ENCODE assay signal across 21 cellular contexts in the genomic region with DNA sequence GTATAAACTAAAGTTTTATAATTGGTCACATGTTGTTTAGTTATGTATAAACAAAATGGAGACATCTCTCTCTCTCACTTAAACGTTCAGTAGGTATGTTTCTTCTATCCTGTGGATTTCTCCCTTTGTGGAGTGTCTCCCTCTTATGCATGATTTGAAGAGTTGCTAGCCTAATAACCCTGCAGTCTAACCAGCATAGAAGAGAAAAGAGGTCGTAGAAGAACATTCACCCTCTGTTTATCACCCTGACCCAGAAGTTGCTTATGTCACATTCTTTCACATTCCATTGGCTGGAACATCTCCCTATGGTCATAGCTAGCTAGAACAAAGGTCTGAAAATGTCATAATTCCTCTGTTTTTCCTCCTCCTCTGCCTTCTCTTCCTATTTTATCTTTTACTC.
"Had no signal": no experiment of that assay in that cellular context is flagged by ENCODE, and none has a peak within 500 bp of the region (broad histone marks: within the 10 kb centered on the region; RNA-seq: fewer than 3 reads in every experiment).

No MANE protein-coding gene starts in this region.

- H3K4me3 ChIP-seq: gastrocnemius medialis, psoas muscle, spleen, tibial nerve had no signal

- H3K4me1 ChIP-seq: gastrocnemius medialis, psoas muscle, spleen had no signal

- H3K9me3 Mint-ChIP-seq: nephron progenitor cell; stimulated activated memory B cell treated with anti-CD40 and anti-IgM and Interleukin-4, amounts not matched to agents 10 μg/mL and 1 μg/mL and 100 μg/mL, for 72 hours had no signal

- DNase-seq: effector memory CD4-positive, alpha-beta T cell; gastrocnemius medialis; immature natural killer cell; left cardiac atrium; left ventricle myocardium superior; naive thymus-derived CD4-positive, alpha-beta T cell; nephron progenitor cell; psoas muscle; retina; spleen; stimulated activated CD4-positive, alpha-beta T cell treated with anti-CD3 and anti-CD28 coated beads, Interleukin-15, amount 100 ng/mL, for 24 hours; stimulated activated CD4-positive, alpha-beta T cell treated with anti-CD3 and anti-CD28 coated beads, Interleukin-1b, Interleukin-23, amount 100 ng/mL, for 48 hours; stimulated activated CD4-positive, alpha-beta T cell treated with anti-CD3 and anti-CD28 coated beads, Interleukin-4, amount 100 ng/mL, for 24 hours had no signal

- H3K36me3 Mint-ChIP-seq: immature natural killer cell; naive thymus-derived CD4-positive, alpha-beta T cell; stimulated activated memory B cell treated with anti-CD40 and anti-IgM and Interleukin-4, amounts not matched to agents 10 μg/mL and 1 μg/mL and 100 μg/mL, for 72 hours had no signal

- FAIRE-seq: endometrium, keratinocyte had no signal

- H3K27ac Mint-ChIP-seq: immature natural killer cell; naive thymus-derived CD4-positive, alpha-beta T cell; nephron progenitor cell; stimulated activated memory B cell treated with anti-CD40 and anti-IgM and Interleukin-4, amounts not matched to agents 10 μg/mL and 1 μg/mL and 100 μg/mL, for 72 hours; stimulated activated naive CD8-positive, alpha-beta T cell treated with anti-CD3 and anti-CD28 coated beads, Interleukin-15, Interleukin-2, amounts not matched to agents 100 ng/mL and 50 ng/mL, for 24 hours had no signal

- H3K9me3 ChIP-seq: gastrocnemius medialis, neutrophil, psoas muscle, spleen, tibial nerve had no signal

- H3K27ac ChIP-seq: gastrocnemius medialis, neutrophil, psoas muscle, spleen, tibial nerve had no signal

- H3K27me3 Mint-ChIP-seq: naive thymus-derived CD4-positive, alpha-beta T cell; stimulated activated memory B cell treated with anti-CD40 and anti-IgM and Interleukin-4, amounts not matched to agents 10 μg/mL and 1 μg/mL and 100 μg/mL, for 72 hours; stimulated activated naive CD8-positive, alpha-beta T cell treated with anti-CD3 and anti-CD28 coated beads, Interleukin-15, Interleukin-2, amounts not matched to agents 100 ng/mL and 50 ng/mL, for 24 hours had no signal

- H3K36me3 ChIP-seq: gastrocnemius medialis, neutrophil, spleen, tibial nerve had no signal

- H3K27me3 ChIP-seq: gastrocnemius medialis, neutrophil, spleen, tibial nerve had no signal

- H3K4me3 Mint-ChIP-seq: immature natural killer cell; naive thymus-derived CD4-positive, alpha-beta T cell; nephron progenitor cell; stimulated activated memory B cell treated with anti-CD40 and anti-IgM and Interleukin-4, amounts not matched to agents 10 μg/mL and 1 μg/mL and 100 μg/mL, for 72 hours; stimulated activated naive CD8-positive, alpha-beta T cell treated with anti-CD3 and anti-CD28 coated beads, Interleukin-15, Interleukin-2, amounts not matched to agents 100 ng/mL and 50 ng/mL, for 24 hours had no signal

- ATAC-seq: esophagus mucosa; gastrocnemius medialis; left cardiac atrium; left ventricle myocardium superior; naive thymus-derived CD4-positive, alpha-beta T cell; psoas muscle; sciatic nerve; stimulated activated memory B cell treated with anti-CD40 and anti-IgM and Interleukin-4, amounts not matched to agents 10 μg/mL and 1 μg/mL and 100 μg/mL, for 72 hours had no signal

- H3K4me1 Mint-ChIP-seq: immature natural killer cell; naive thymus-derived CD4-positive, alpha-beta T cell; nephron progenitor cell; stimulated activated memory B cell treated with anti-CD40 and anti-IgM and Interleukin-4, amounts not matched to agents 10 μg/mL and 1 μg/mL and 100 μg/mL, for 72 hours had no signal
